8 cellular contexts compared by ENCODE assay signal in genomic region chr14:59274991-59275391, GRCh38.
DNase-seq lines count a peak whose midpoint lies in the region; ATAC-seq, FAIRE-seq and TF ChIP-seq lines count a peak whose summit lies in the region.

No MANE protein-coding gene starts in this region.

- no peaks in the 10 kb centered on the region for H3K27me3 ChIP-seq in body of pancreas
- no peaks in the 10 kb centered on the region for H3K27me3 ChIP-seq in osteoblast (ENCODE audit: insufficient read depth, low read length)

- ATAC-seq in GM21515 (IDR thresholded peaks at IDR 0.05; ENCODE audit: unreplicated experiment), result peak; percentile 45
- no peak for ATAC-seq in body of pancreas

- H3K4me3 Mint-ChIP-seq in CD14-positive monocyte, result no peak overlapping the region

- H3K9ac ChIP-seq in kidney (ENCODE audit: low read length in 2 of 2), result no peak overlapping the region

- peaks cover 17% of the 10 kb centered on the region for H3K4me1 Mint-ChIP-seq in CD14-positive monocyte

- DNase-seq in ELR (ENCODE audit: low read depth) (peak; percentile 38), body of pancreas (peak in 2 of 4 donors; percentile 13 to 26), osteoblast (ENCODE audit: insufficient read length, low spot score, missing footprints) (no peak), kidney (no peak), CD14-positive monocyte (ENCODE audit: low spot score) (no peak), HuH-7 (ENCODE audit: low spot score) (no peak)

- H3K27ac ChIP-seq in body of pancreas, result peak overlapping the region in 3 of 4 donors; percentile 3 to 57 (median 41)
- H3K27ac ChIP-seq in osteoblast (ENCODE audit: low read depth, low read length), result peak overlapping the region; percentile 46
- H3K27ac ChIP-seq in kidney (ENCODE audit: low read depth in 2 of 2, low read length in 2 of 2), result no peak overlapping the region

- H2AFZ ChIP-seq in osteoblast (ENCODE audit: low read length), result no peak overlapping the region

- H3K4me3 ChIP-seq in body of pancreas (no peak overlapping the region), osteoblast (ENCODE audit: insufficient read depth, low read length) (no peak overlapping the region), kidney (ENCODE audit: low read length in 2 of 2) (no peak overlapping the region)

- no peaks in the 10 kb centered on the region for H3K36me3 Mint-ChIP-seq in CD14-positive monocyte

- intact Hi-C loops in body of pancreas (cut with DNase I), result no loop called here
- intact Hi-C loops in kidney (cut with DNase I), result no loop called here
- intact Hi-C loops in CD14-positive monocyte (cut with micrococcal nuclease), result no loop called here

- 67 to 75% methylated on average over 3 of the region's 3 CpGs for WGBS in body of pancreas, 2 donors

- no peak for TF ChIP-seq RAD21 in Ishikawa (IDR thresholded peaks at IDR 0.05; ENCODE audit: low read depth)

- H3K27ac Mint-ChIP-seq in CD14-positive monocyte, result no peak overlapping the region

- H3K9me3 Mint-ChIP-seq in CD14-positive monocyte, result no peaks in the 10 kb centered on the region

- H3K79me2 ChIP-seq in osteoblast (ENCODE audit: insufficient read depth, low read length), result no peaks in the 10 kb centered on the region

- H3K4me2 ChIP-seq in osteoblast (ENCODE audit: insufficient read depth, low read length), result peak overlapping the region; percentile 15

- H3K36me3 ChIP-seq in body of pancreas (replicated peaks in 1 of 2; ENCODE audit: insufficient read depth in 1 of 2, low read depth in 2 of 2), result no peaks in the 10 kb centered on the region
- no peaks in the 10 kb centered on the region for H3K36me3 ChIP-seq in osteoblast (ENCODE audit: insufficient read depth, low read length)
- no peaks in the 10 kb centered on the region for H3K36me3 ChIP-seq in kidney (ENCODE audit: control insufficient read depth in 1 of 2, insufficient read depth in 2 of 2, low read length in 2 of 2)

- TF ChIP-seq POLR2A in body of pancreas (IDR thresholded peaks at IDR 0.05), result no peak

- H3K9me3 ChIP-seq in body of pancreas (no peaks in the 10 kb centered on the region), osteoblast (ENCODE audit: low read depth, low read length) (no peaks in the 10 kb centered on the region), kidney (ENCODE audit: control insufficient read depth in 1 of 2, low read length in 2 of 2) (no peaks in the 10 kb centered on the region)

- FAIRE-seq in kidney (lab: Jason Lieb, UNC), result no peak

- peaks cover 24% of the 10 kb centered on the region for H3K4me1 ChIP-seq in body of pancreas
- peaks cover 52% of the 10 kb centered on the region for H3K4me1 ChIP-seq in osteoblast (ENCODE audit: insufficient read depth, low read length)
- H3K4me1 ChIP-seq in kidney (ENCODE audit: control insufficient read depth in 1 of 2, insufficient read depth in 1 of 2, low read depth in 1 of 2, low read length in 2 of 2), result peaks cover 3 to 8% of the 10 kb centered on the region in 2 donors

- no peak for TF ChIP-seq EP300 in Ishikawa (IDR thresholded peaks at IDR 0.05; ENCODE audit: borderline replicate concordance)

- TF ChIP-seq CTCF in body of pancreas (IDR thresholded peaks at IDR 0.05) (no peak), osteoblast (IDR thresholded peaks at IDR 0.05; ENCODE audit: extremely low read depth, low read depth, low read length) (no peak), kidney (IDR thresholded peaks at IDR 0.05; ENCODE audit: borderline replicate concordance, extremely low read depth, insufficient read depth) (no peak), CD14-positive monocyte (IDR thresholded peaks at IDR 0.05) (no peak)

- H4K20me1 ChIP-seq in osteoblast (ENCODE audit: insufficient read depth, low read length), result no peaks in the 10 kb centered on the region

- no peaks in the 10 kb centered on the region for H3K27me3 Mint-ChIP-seq in CD14-positive monocyte (ENCODE audit: low read depth in 3 of 3)

TF ChIP-seq in Ishikawa, 13 proteins besides CTCF, POLR2A, EP300 and RAD21:
- TF ChIP-seq YY1 (IDR thresholded peaks at IDR 0.05; ENCODE audit: low read depth) (no peak), REST (IDR thresholded peaks at IDR 0.05; ENCODE audit: low read depth) (no peak), TEAD4 (IDR thresholded peaks at IDR 0.05) (0 out of 2 replicates have a peak, but pooled peaks have one; percentile 9), FOXM1 (IDR thresholded peaks at IDR 0.05; ENCODE audit: borderline replicate concordance, low read depth) (no peak)
- TF ChIP-seq, protein P1, sequence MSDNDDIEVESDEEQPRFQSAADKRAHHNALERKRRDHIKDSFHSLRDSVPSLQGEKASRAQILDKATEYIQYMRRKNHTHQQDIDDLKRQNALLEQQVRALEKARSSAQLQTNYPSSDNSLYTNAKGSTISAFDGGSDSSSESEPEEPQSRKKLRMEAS (IDR thresholded peaks at IDR 0.05), result peak; percentile 43

Comparison
In these comparisons a context has a peak if more than half of its experiments do, and no peak if none do; other contexts are left out.
1. H3K27ac ChIP-seq: peak in body of pancreas (3 of 4) and osteoblast (single experiment); none in kidney (0 of 2).